In the genomic region with DNA sequence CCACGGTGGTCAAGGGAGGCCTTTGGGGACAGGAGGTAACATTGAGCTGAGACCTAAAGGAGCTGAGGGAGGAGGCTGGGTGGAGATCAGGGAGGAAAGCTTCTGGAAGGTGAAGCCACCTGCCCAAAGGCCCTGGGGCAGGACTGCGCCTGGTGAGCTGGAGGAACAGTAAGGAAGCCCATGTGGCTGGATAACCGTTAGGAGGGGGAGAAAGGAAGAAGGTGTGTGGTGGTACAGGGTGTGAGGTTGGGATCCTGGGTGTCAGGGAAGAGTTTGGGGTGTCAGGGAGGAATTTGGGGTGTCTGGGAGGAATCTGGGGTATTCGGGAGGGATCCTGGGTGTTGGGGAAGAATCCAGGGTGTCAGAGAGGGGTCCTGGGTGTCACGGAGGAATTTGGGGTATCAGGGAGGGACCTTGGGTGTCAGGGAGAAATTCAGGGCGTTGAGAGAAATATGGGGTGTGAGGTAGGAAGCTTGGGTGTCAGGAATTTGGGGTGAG, we compare ENCODE assay signal across 8 cellular contexts. TPM values are rescaled to one million over a fixed set of nuclear protein-coding genes. Genes with fewer than 3 reads are reported as not detected.
A peak's percentile ranks its signal among the peaks of the same experiment; 100 is the strongest.
DNase-seq lines count a peak whose midpoint lies in the region; ATAC-seq and TF ChIP-seq lines count a peak whose summit lies in the region.

No MANE protein-coding gene starts in this region.

- peaks cover 0 to 27% (median 9%) of the 10 kb centered on the region in 3 donors for H3K4me1 ChIP-seq in gastroesophageal sphincter

- no peak for TF ChIP-seq EP300 in gastroesophageal sphincter (IDR thresholded peaks at IDR 0.05)

- WGBS in gastroesophageal sphincter (ENCODE audit: low coverage in 1 of 2), 2 donors, result 35 to 48% methylated on average over 3 to 6 of the region's 6 CpGs

- no peak for TF ChIP-seq POLR2A in gastroesophageal sphincter (IDR thresholded peaks at IDR 0.05)

- H3K4me3 ChIP-seq in GM12875 (ENCODE audit: low read depth, low read length) (peak overlapping the region; percentile 67), WERI-Rb-1 (ENCODE audit: low read depth, low read length) (peak overlapping the region; percentile 49), gastroesophageal sphincter (peak overlapping the region; percentile 66 to 93), skeletal muscle cell (ENCODE audit: low read depth, low read length) (peak overlapping the region; percentile 86)

- H3K27me3 ChIP-seq in WERI-Rb-1 (ENCODE audit: insufficient read depth, low read depth, severe bottlenecking), result no peaks in the 10 kb centered on the region
- no peaks in the 10 kb centered on the region for H3K27me3 ChIP-seq in gastroesophageal sphincter

- no peak for TF ChIP-seq CTCF in GM12875 (IDR thresholded peaks at IDR 0.05; ENCODE audit: borderline replicate concordance, insufficient read depth, low read depth, low read length)
- no peak for TF ChIP-seq CTCF in WERI-Rb-1 (IDR thresholded peaks at IDR 0.05; ENCODE audit: low read depth, low read length)
- TF ChIP-seq CTCF in gastroesophageal sphincter (IDR thresholded peaks at IDR 0.05), result no peak
- TF ChIP-seq CTCF in omental fat pad (IDR thresholded peaks at IDR 0.05), result no peak

- DNase-seq in WERI-Rb-1, result no peak
- no peak for DNase-seq in skeletal muscle cell (ENCODE audit: low read depth)
- no peak for DNase-seq in omental fat pad (ENCODE audit: low spot score)
- DNase-seq in GM19238 (ENCODE audit: insufficient read length, low spot score), result no peak

- ATAC-seq in gastroesophageal sphincter (no peak), omental fat pad (ENCODE audit: low FRiP score) (no peak), HG02884 (IDR thresholded peaks at IDR 0.05; ENCODE audit: unreplicated experiment) (no peak), GM18868 (IDR thresholded peaks at IDR 0.05; ENCODE audit: unreplicated experiment) (no peak)

- H3K27ac ChIP-seq in WERI-Rb-1, result no peak overlapping the region; the same call in 1 of the 2 replicates
- peak overlapping the region; percentile 73 to 95 (median 92) for H3K27ac ChIP-seq in gastroesophageal sphincter

- H3K9me3 ChIP-seq in WERI-Rb-1 (ENCODE audit: severe bottlenecking) (no peaks in the 10 kb centered on the region), gastroesophageal sphincter (no peaks in the 10 kb centered on the region)

- H3K36me3 ChIP-seq in WERI-Rb-1 (peaks cover 3% of the 10 kb centered on the region; the same call in 1 of the 2 replicates), gastroesophageal sphincter (no peaks in the 10 kb centered on the region)

RNA-seq across cellular contexts. Expression of a gene that starts 0.7 kb away (rescaled TPM):
- total RNA-seq in gastroesophageal sphincter (1 to 10 TPM; 3.6 to 7.9 (median 5.1) TPM), omental fat pad (1 to 10 TPM; 4.1 to 8.5 (median 6.3) TPM)

RNA-seq across cellular contexts. Expression of a gene that starts 36.6 kb away (rescaled TPM):
- total RNA-seq in gastroesophageal sphincter (10 to 100 TPM; 18.5 to 66.3 (median 34.7) TPM), omental fat pad (10 to 100 TPM; 23.1 to 64.0 (median 33.8) TPM)

RNA-seq across cellular contexts. Expression of a gene that starts 39.3 kb away (rescaled TPM):
- total RNA-seq in gastroesophageal sphincter (10 to 100 TPM; 14.1 to 23.9 (median 15.3) TPM), omental fat pad (10 to 100 TPM; 11.8 to 22.1 (median 13.9) TPM)
